9 cellular contexts compared by ENCODE assay signal in the genomic region with DNA sequence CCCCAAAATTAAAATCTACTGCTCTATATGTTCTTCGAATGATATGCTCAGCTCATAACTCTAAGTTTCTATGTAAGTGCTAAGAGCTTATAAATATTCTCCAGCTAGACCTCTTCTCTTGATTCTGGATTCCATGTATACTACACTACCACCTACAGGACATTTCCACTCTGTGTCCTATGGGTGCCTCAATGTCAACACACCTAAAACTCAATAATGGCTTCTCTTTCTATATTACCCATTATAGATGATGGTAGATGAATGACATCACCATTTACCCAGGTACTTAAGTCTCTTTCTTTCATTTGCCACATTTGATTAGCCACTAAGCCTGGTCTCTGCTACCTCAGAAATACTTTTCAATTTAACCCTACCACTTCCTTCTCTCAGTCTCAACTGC. TPM values are rescaled to one million over a fixed set of nuclear protein-coding genes. Genes with fewer than 3 reads are reported as not detected.
DNase-seq lines count a peak whose midpoint lies in the region; ATAC-seq and TF ChIP-seq lines count a peak whose summit lies in the region.
"Had no signal": no experiment of that assay in that cellular context is flagged by ENCODE, and none has a peak within 500 bp of the region (broad histone marks: within the 10 kb centered on the region; RNA-seq: fewer than 3 reads in every experiment).

No MANE protein-coding gene starts in this region.

- ATAC-seq in activated CD8-positive, alpha-beta memory T cell treated with anti-CD3 and anti-CD28 coated beads, Interleukin-2, amount 10 ng/mL, durations not matched to agents 7 days and 5 days = peak; percentile 89
- ATAC-seq in stimulated activated naive CD8-positive, alpha-beta T cell treated with anti-CD3 and anti-CD28 coated beads, Interleukin-15, amount 100 ng/mL, for 72 hours = peak; percentile 89
- no peak for ATAC-seq in HG02588 (IDR thresholded peaks at IDR 0.05; ENCODE audit: unreplicated experiment)
- ATAC-seq in GM19455 (IDR thresholded peaks at IDR 0.05; ENCODE audit: unreplicated experiment) = no peak

- H3K36me3 Mint-ChIP-seq in activated CD8-positive, alpha-beta memory T cell treated with anti-CD3 and anti-CD28 coated beads, Interleukin-2, amount 10 ng/mL, durations not matched to agents 7 days and 5 days = peaks cover 23% of the 10 kb centered on the region
- H3K36me3 Mint-ChIP-seq in chondrocyte (ENCODE audit: low read depth) = no peaks in the 10 kb centered on the region

- TF ChIP-seq CTCF in chondrocyte (IDR thresholded peaks at IDR 0.05) = peak; percentile 75

- CTCF ChIA-PET in activated CD8-positive, alpha-beta memory T cell treated with anti-CD3 and anti-CD28 coated beads, Interleukin-2, amount 10 ng/mL, durations not matched to agents 7 days and 5 days (lab: Charles Lee) = interaction anchor here (0.9 to 2.2 kb wide), 11 partner anchors 9 to 507 kb away, joined by 3 to 22 read pairs (median 4); no protein-coding TSS in a partner anchor

- H3K27me3 Mint-ChIP-seq in activated CD8-positive, alpha-beta memory T cell treated with anti-CD3 and anti-CD28 coated beads, Interleukin-2, amount 10 ng/mL, durations not matched to agents 7 days and 5 days = no peaks in the 10 kb centered on the region
- H3K27me3 Mint-ChIP-seq in chondrocyte (ENCODE audit: low read depth) = no peaks in the 10 kb centered on the region
- H3K27me3 Mint-ChIP-seq in stimulated activated naive CD8-positive, alpha-beta T cell treated with anti-CD3 and anti-CD28 coated beads, Interleukin-15, amount 100 ng/mL, for 72 hours = no peaks in the 10 kb centered on the region

- no peak for DNase-seq in activated CD8-positive, alpha-beta memory T cell treated with anti-CD3 and anti-CD28 coated beads, Interleukin-2, amount 10 ng/mL, durations not matched to agents 7 days and 5 days
- DNase-seq in activated CD8-positive, alpha-beta memory T cell treated with anti-CD3 and anti-CD28 coated beads, Interleukin-2, amount 50 U/mL, for 48 hours = no peak
- DNase-seq in NCI-H2081 treated with DMSO at 0.1 percent for 48 hours (lab: John Stamatoyannopoulos, UW) = peak; percentile 10
- no peak for DNase-seq in chondrocyte (ENCODE audit: low spot score)
- no peak for DNase-seq in stimulated activated naive CD8-positive, alpha-beta T cell treated with anti-CD3 and anti-CD28 coated beads, Interleukin-15, amount 100 ng/mL, for 72 hours
- DNase-seq in DMS79 (lab: John Stamatoyannopoulos, UW) = no peak
- DNase-seq: NCI-H446 treated with DMSO at 0.1 percent for 48 hours had no signal

- H3K4me3 Mint-ChIP-seq in activated CD8-positive, alpha-beta memory T cell treated with anti-CD3 and anti-CD28 coated beads, Interleukin-2, amount 10 ng/mL, durations not matched to agents 7 days and 5 days = no peak overlapping the region
- H3K4me3 Mint-ChIP-seq in chondrocyte (ENCODE audit: unreplicated experiment) = no peak overlapping the region
- H3K4me3 Mint-ChIP-seq in stimulated activated naive CD8-positive, alpha-beta T cell treated with anti-CD3 and anti-CD28 coated beads, Interleukin-15, amount 100 ng/mL, for 72 hours = no peak overlapping the region

- H3K4me1 Mint-ChIP-seq in activated CD8-positive, alpha-beta memory T cell treated with anti-CD3 and anti-CD28 coated beads, Interleukin-2, amount 10 ng/mL, durations not matched to agents 7 days and 5 days = peaks cover 38% of the 10 kb centered on the region
- peaks cover 25% of the 10 kb centered on the region for H3K4me1 Mint-ChIP-seq in chondrocyte (ENCODE audit: low read depth)
- no peaks in the 10 kb centered on the region for H3K4me1 Mint-ChIP-seq in stimulated activated naive CD8-positive, alpha-beta T cell treated with anti-CD3 and anti-CD28 coated beads, Interleukin-15, amount 100 ng/mL, for 72 hours

- H3K9me3 Mint-ChIP-seq in activated CD8-positive, alpha-beta memory T cell treated with anti-CD3 and anti-CD28 coated beads, Interleukin-2, amount 10 ng/mL, durations not matched to agents 7 days and 5 days (ENCODE audit: low read depth) = no peaks in the 10 kb centered on the region
- H3K9me3 Mint-ChIP-seq in chondrocyte (ENCODE audit: low read depth) = peaks cover 4% of the 10 kb centered on the region
- peaks cover 0 to 9% of the 10 kb centered on the region in 2 donors for H3K9me3 Mint-ChIP-seq in stimulated activated naive CD8-positive, alpha-beta T cell treated with anti-CD3 and anti-CD28 coated beads, Interleukin-15, amount 100 ng/mL, for 72 hours

- H3K27ac Mint-ChIP-seq in activated CD8-positive, alpha-beta memory T cell treated with anti-CD3 and anti-CD28 coated beads, Interleukin-2, amount 10 ng/mL, durations not matched to agents 7 days and 5 days = peak overlapping the region; percentile 42
- no peak overlapping the region for H3K27ac Mint-ChIP-seq in chondrocyte (ENCODE audit: unreplicated experiment)
- H3K27ac Mint-ChIP-seq in stimulated activated naive CD8-positive, alpha-beta T cell treated with anti-CD3 and anti-CD28 coated beads, Interleukin-15, amount 100 ng/mL, for 72 hours = no peak overlapping the region

RNA-seq across cellular contexts. Expression of a gene that starts 41.3 kb away (rescaled TPM):
- total RNA-seq in activated CD8-positive, alpha-beta memory T cell treated with anti-CD3 and anti-CD28 coated beads, Interleukin-2, amount 10 ng/mL, durations not matched to agents 7 days and 5 days = 1 to 10 TPM; 2.0 to 3.6 TPM
- 1.8 to 2.7 TPM (median 2.1 TPM) in 3 replicates for total RNA-seq in chondrocyte

Comparison
In these comparisons a context has a peak if more than half of its experiments do, and no peak if none do; other contexts are left out.
1. ATAC-seq: peak in activated CD8-positive, alpha-beta memory T cell treated with anti-CD3 and anti-CD28 coated beads, Interleukin-2, amount 10 ng/mL, durations not matched to agents 7 days and 5 days (single experiment) and stimulated activated naive CD8-positive, alpha-beta T cell treated with anti-CD3 and anti-CD28 coated beads, Interleukin-15, amount 100 ng/mL, for 72 hours (single experiment); none in HG02588 (single experiment) and GM19455 (single experiment).